In the genomic region with DNA sequence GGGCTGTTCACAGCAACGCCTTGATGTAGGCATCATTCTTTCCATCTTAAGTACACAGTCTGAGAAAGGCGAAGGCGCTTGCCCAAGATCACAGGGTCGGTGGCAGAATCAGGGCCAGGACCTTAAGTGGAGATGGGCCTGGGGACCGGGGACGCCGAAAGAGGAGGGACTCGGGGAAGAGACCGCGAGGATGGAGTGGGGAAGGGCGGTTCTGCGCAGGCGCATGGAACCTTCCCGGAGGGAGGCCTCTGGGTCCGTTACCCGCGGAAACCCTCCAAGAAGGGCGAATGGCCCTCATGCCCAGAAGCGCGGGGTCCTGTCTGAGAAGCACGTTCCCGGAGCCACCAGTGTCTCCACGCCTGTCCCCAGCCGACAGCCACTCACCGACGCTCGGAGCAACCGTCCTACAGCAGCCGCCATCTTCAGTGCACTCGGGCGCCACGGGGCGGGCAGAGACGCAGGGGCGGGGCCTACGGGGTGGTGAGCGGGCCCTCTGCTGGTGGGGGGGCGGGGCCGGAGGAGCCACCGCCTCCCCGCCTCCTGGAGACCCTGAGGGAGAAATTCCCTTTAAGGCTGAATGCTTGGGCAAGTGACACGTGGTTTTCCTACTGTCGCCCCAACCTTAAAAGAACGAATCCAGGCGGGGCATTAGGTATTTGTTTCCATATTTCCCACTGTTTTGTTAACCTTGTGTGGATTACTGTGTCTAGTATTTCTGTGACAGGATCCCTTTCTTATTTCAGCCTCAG, we compare ENCODE assay signal across 1 cellular context.
TF ChIP-seq lines count a peak whose summit lies in the region.

A gene (minus strand): TSS at position 442 of the 749 bp plus-strand sequence. CDS start 22 bp downstream, at position 420.

TF ChIP-seq in SK-N-SH treated with all-trans-retinoic acid at 6 μM for 48 hours, 23 proteins besides CTCF, POLR2A, EP300 and RAD21 (continued from another document):
- TF ChIP-seq PPARA (CRISPR knock-in tag; IDR thresholded peaks at IDR 0.05; ENCODE audit: borderline replicate concordance), result no peak
- TF ChIP-seq RARB (CRISPR knock-in tag; IDR thresholded peaks at IDR 0.05), result no peak
- TF ChIP-seq ARNTL (CRISPR knock-in tag; IDR thresholded peaks at IDR 0.05; ENCODE audit: borderline replicate concordance, low read depth), result no peak
- TF ChIP-seq TOX (CRISPR knock-in tag; IDR thresholded peaks at IDR 0.05; ENCODE audit: borderline replicate concordance), result no peak
- no peak for TF ChIP-seq ZFP3 (CRISPR knock-in tag; IDR thresholded peaks at IDR 0.05)
- no peak for TF ChIP-seq ZNF8 (CRISPR knock-in tag; IDR thresholded peaks at IDR 0.05)
